19 cellular contexts compared by ENCODE assay signal in genomic region chr15:88950600-88951160, GRCh38. TPM values are rescaled to one million over a fixed set of nuclear protein-coding genes. Genes with fewer than 3 reads are reported as not detected.
DNase-seq lines count a peak whose midpoint lies in the region; TF ChIP-seq lines count a peak whose summit lies in the region.
"Had no signal": no experiment of that assay in that cellular context is flagged by ENCODE, and none has a peak within 500 bp of the region (broad histone marks: within the 10 kb centered on the region; RNA-seq: fewer than 3 reads in every experiment).

No MANE protein-coding gene starts in this region.

- WGBS in trophoblast cell (ENCODE audit: extremely low coverage, insufficient coverage, insufficient read length): no CpG with 5 or more reads among the region's 6 CpGs

- H4K8ac ChIP-seq in trophoblast cell (ENCODE audit: low read depth, low read length): no peak overlapping the region

- CTCF ChIA-PET in CD8-positive, alpha-beta memory T cell (lab: Charles Lee): no interaction called here

- no peak overlapping the region for H2BK120ac ChIP-seq in trophoblast cell (ENCODE audit: insufficient read depth, low read length, poor library complexity)

- H3K18ac ChIP-seq in trophoblast cell (ENCODE audit: low read length): no peak overlapping the region

- no peak for DNase-seq in MM.1S
- peak; percentile 37 for DNase-seq in globus pallidus (ENCODE audit: low spot score)
- DNase-seq in trophoblast cell: peak; percentile 24 to 64
- no peak for DNase-seq in NCI-H1092 (lab: John Stamatoyannopoulos, UW)
- DNase-seq in DMS114 treated with DMSO at 0.1 percent for 48 hours (lab: John Stamatoyannopoulos, UW; ENCODE audit: unreplicated experiment): no peak
- DNase-seq in CD8-positive, alpha-beta memory T cell: no peak
- DNase-seq in HAP-1 (ENCODE audit: low spot score in 2 of 2): no peak
- DNase-seq: BE2C, H7, IMR-90, NCI-H1105 treated with DMSO at 0.1 percent for 48 hours, NCI-H1694, NCI-H2081, NCI-H2227 treated with DMSO at 0.1 percent for 48 hours, NCI-H526 treated with DMSO at 0.1 percent for 48 hours, SHP77, T-helper 1 cell had no signal

- H3K4me3 Mint-ChIP-seq in CD8-positive, alpha-beta memory T cell: no peak overlapping the region
- H3K4me3 Mint-ChIP-seq: CD14-positive monocyte had no signal

- H3K4me1 ChIP-seq in MM.1S (ENCODE audit: low read length): peaks cover 20% of the 10 kb centered on the region
- peaks cover 4 to 7% of the 10 kb centered on the region in 2 experiments for H3K4me1 ChIP-seq in trophoblast cell (ENCODE audit: control insufficient read depth in 1 of 2, insufficient read depth in 2 of 2, low read length in 2 of 2)
- no peaks in the 10 kb centered on the region for H3K4me1 ChIP-seq in CD8-positive, alpha-beta memory T cell (ENCODE audit: insufficient read depth, low read length)
- H3K4me1 ChIP-seq in HAP-1: 0 out of 2 replicates have a peak, but pooled peaks cover 3% of the 10 kb centered on the region
- H3K4me1 ChIP-seq: BE2C had no signal

- H3K4me2 ChIP-seq in MM.1S (ENCODE audit: low read depth, low read length) (peak overlapping the region; percentile 31; the same call in 1 of the 2 replicates), trophoblast cell (ENCODE audit: low read length) (no peak overlapping the region)

- H3K27ac Mint-ChIP-seq in CD8-positive, alpha-beta memory T cell: no peak overlapping the region
- H3K27ac Mint-ChIP-seq: CD14-positive monocyte had no signal

- no peak overlapping the region for H3K9ac ChIP-seq in MM.1S (ENCODE audit: low read length)
- H3K9ac ChIP-seq in trophoblast cell (ENCODE audit: low read length): no peak overlapping the region

- peaks cover 18% of the 10 kb centered on the region for H3F3A ChIP-seq in MM.1S (ENCODE audit: insufficient read depth, low read length)

- H3K36me3 ChIP-seq in MM.1S (replicated peaks; ENCODE audit: insufficient read depth, low read length) (no peaks in the 10 kb centered on the region), trophoblast cell (ENCODE audit: control insufficient read depth in 1 of 2, insufficient read depth in 2 of 2, low read length in 2 of 2) (no peaks in the 10 kb centered on the region), HAP-1 (replicated peaks) (no peaks in the 10 kb centered on the region)
- H3K36me3 ChIP-seq in CD8-positive, alpha-beta memory T cell (ENCODE audit: insufficient read depth, low read length): no peaks in the 10 kb centered on the region
- H3K36me3 ChIP-seq: BE2C had no signal

- POLR2A ChIA-PET in CD8-positive, alpha-beta memory T cell (lab: Charles Lee): no interaction called here

- peaks cover 1 to 7% of the 10 kb centered on the region in 2 donors for H3K27me3 Mint-ChIP-seq in CD8-positive, alpha-beta memory T cell

- in situ Hi-C loops in HAP-1 (cut with MboI; ENCODE audit: low sequenced_read_pairs): no loop called here

- no peak overlapping the region for H2BK12ac ChIP-seq in trophoblast cell (ENCODE audit: low read length)

- H3K36me3 Mint-ChIP-seq in CD8-positive, alpha-beta memory T cell: peaks cover 0 to 3% (median 0%) of the 10 kb centered on the region in 3 donors
- H3K36me3 Mint-ChIP-seq: CD14-positive monocyte had no signal

- H3K14ac ChIP-seq in trophoblast cell (ENCODE audit: low read length): no peak overlapping the region

- H3K4me3 ChIP-seq in MM.1S (ENCODE audit: low read length) (no peak overlapping the region), trophoblast cell (ENCODE audit: low read depth, low read length) (no peak overlapping the region), HAP-1 (no peak overlapping the region)
- H3K4me3 ChIP-seq in CD8-positive, alpha-beta memory T cell (ENCODE audit: low read length): no peak overlapping the region

- no peaks in the 10 kb centered on the region for H3K79me2 ChIP-seq in MM.1S (ENCODE audit: low read length)
- H3K79me2 ChIP-seq in trophoblast cell (ENCODE audit: control insufficient read depth, insufficient read depth, low read length, poor library complexity): no peaks in the 10 kb centered on the region

- no peak overlapping the region for H4K91ac ChIP-seq in trophoblast cell (ENCODE audit: low read depth, low read length)

- H3K23ac ChIP-seq in trophoblast cell (ENCODE audit: low read length): no peak overlapping the region

- no peak overlapping the region for H3K4ac ChIP-seq in trophoblast cell (ENCODE audit: low read depth, low read length)

- H3K9me3 Mint-ChIP-seq in CD8-positive, alpha-beta memory T cell: peaks cover 0 to 2% (median 0%) of the 10 kb centered on the region in 5 donors

- no peaks in the 10 kb centered on the region for H4K20me1 ChIP-seq in MM.1S (ENCODE audit: insufficient read depth, low read length)

- no peak overlapping the region for H4K12ac ChIP-seq in trophoblast cell (ENCODE audit: low read depth, low read length)

- H3K9me3 ChIP-seq in MM.1S (replicated peaks; ENCODE audit: insufficient read depth, low read length) (no peaks in the 10 kb centered on the region), trophoblast cell (ENCODE audit: insufficient read depth, low read depth, low read length) (no peaks in the 10 kb centered on the region), HAP-1 (no peaks in the 10 kb centered on the region)
- H3K9me3 ChIP-seq in CD8-positive, alpha-beta memory T cell (ENCODE audit: low read length): no peaks in the 10 kb centered on the region
- H3K9me3 ChIP-seq: BE2C had no signal

- H3K27ac ChIP-seq in MM.1S (ENCODE audit: low read length) (peak overlapping the region; percentile 65; the same call in 1 of the 2 replicates), trophoblast cell (ENCODE audit: low read depth, low read length) (no peak overlapping the region)
- H3K27ac ChIP-seq in CD8-positive, alpha-beta memory T cell (ENCODE audit: low read depth, low read length): no peak overlapping the region
- H3K27ac ChIP-seq: RWPE1 had no signal

- H3K9me2 ChIP-seq in MM.1S (replicated peaks; ENCODE audit: insufficient read depth, low read length): no peaks in the 10 kb centered on the region

- H3K4me1 Mint-ChIP-seq in CD8-positive, alpha-beta memory T cell: no peaks in the 10 kb centered on the region

- no peaks in the 10 kb centered on the region for H3K79me1 ChIP-seq in trophoblast cell (ENCODE audit: low read length)

- H2AFZ ChIP-seq in MM.1S (ENCODE audit: low read length) (peak overlapping the region; percentile 21; the same call in 1 of the 2 replicates), trophoblast cell (ENCODE audit: insufficient read depth, low read length, poor library complexity) (no peak overlapping the region)

- no peak overlapping the region for H2AK5ac ChIP-seq in trophoblast cell (ENCODE audit: low read length)

- no peaks in the 10 kb centered on the region for H3K27me3 ChIP-seq in MM.1S (replicated peaks; ENCODE audit: insufficient read depth, low read length)
- no peaks in the 10 kb centered on the region for H3K27me3 ChIP-seq in trophoblast cell (ENCODE audit: insufficient read depth, low read length)
- no peaks in the 10 kb centered on the region for H3K27me3 ChIP-seq in CD8-positive, alpha-beta memory T cell (ENCODE audit: insufficient read depth, low read length, poor library complexity, severe bottlenecking)
- H3K27me3 ChIP-seq in HAP-1 (ENCODE audit: low read depth): no peaks in the 10 kb centered on the region
- H3K27me3 ChIP-seq: BE2C had no signal

- no peak for TF ChIP-seq CTCF in MM.1S (IDR thresholded peaks at IDR 0.05; ENCODE audit: low read length)

- no peak overlapping the region for H2BK5ac ChIP-seq in trophoblast cell (ENCODE audit: low read depth, low read length, poor library complexity)

RNA-seq across cellular contexts. Expression of gene MFGE8, which starts 37.5 kb away (rescaled TPM):
- 445 and 464 TPM in 2 replicates for polyA plus RNA-seq in trophoblast cell (2013)
- total RNA-seq in CD8-positive, alpha-beta memory T cell: 10 to 100 TPM; 23.0 to 27.1 TPM
- 9.6 TPM for polyA plus RNA-seq in CD8-positive, alpha-beta memory T cell
- polyA plus RNA-seq: CD14-positive monocyte had no signal

RNA-seq across cellular contexts. Expression of gene HAPLN3, which starts 55.3 kb away (rescaled TPM):
- polyA plus RNA-seq in trophoblast cell (2013): 32.5 and 37.3 TPM in 2 replicates
- 10 to 100 TPM; 32.2 to 32.3 TPM for total RNA-seq in CD8-positive, alpha-beta memory T cell
- 24.6 TPM for polyA plus RNA-seq in CD8-positive, alpha-beta memory T cell

Comparison
In these comparisons a context has a peak if more than half of its experiments do, and no peak if none do; other contexts are left out.
1. DNase-seq: peak in globus pallidus (single experiment) and trophoblast cell (2 of 2); none in MM.1S (single experiment), NCI-H1092 (single experiment), DMS114 treated with DMSO at 0.1 percent for 48 hours (single experiment), CD8-positive, alpha-beta memory T cell (0 of 5) and HAP-1 (0 of 2).